8 cellular contexts compared by ENCODE assay signal in genomic region chr3:191290311-191291025, GRCh38. TPM values are rescaled to one million over a fixed set of nuclear protein-coding genes. Genes with fewer than 3 reads are reported as not detected.
DNase-seq lines count a peak whose midpoint lies in the region; ATAC-seq and TF ChIP-seq lines count a peak whose summit lies in the region.

No MANE protein-coding gene starts in this region.

- TF ChIP-seq CTCF in choroid plexus epithelial cell (conservative IDR thresholded peaks at IDR 0.05; ENCODE audit: low read depth, low read length) = no peak

- H3K4me3 ChIP-seq in choroid plexus epithelial cell (ENCODE audit: low read depth, low read length) = peak overlapping the region; percentile 11

- peak; percentile 91 for ATAC-seq in GM19467 (IDR thresholded peaks at IDR 0.05; ENCODE audit: unreplicated experiment)
- peak; percentile 86 for ATAC-seq in HG03378 (IDR thresholded peaks at IDR 0.05; ENCODE audit: unreplicated experiment)

- DNase-seq in Daoy (ENCODE audit: low read depth) (peak; percentile 8), choroid plexus epithelial cell (ENCODE audit: low read depth) (peak; percentile 30), SKM-1 treated with dmso at 0.1 percent for 144 hours (lab: John Stamatoyannopoulos, UW; ENCODE audit: unreplicated experiment) (no peak), NCI-H146 (lab: John Stamatoyannopoulos, UW) (no peak), SKM-1 (lab: John Stamatoyannopoulos, UW; ENCODE audit: unreplicated experiment) (no peak)
- no peak for DNase-seq in stimulated activated CD4-positive, alpha-beta T cell treated with anti-CD3 and anti-CD28 coated beads, Interleukin-1b, Interleukin-23, amount 100 ng/mL, for 48 hours

RNA-seq across cellular contexts. Expression of gene CCDC50, which starts 38.7 kb away (rescaled TPM):
- 151 and 167 TPM in 2 replicates for total RNA-seq in Daoy (2014; rRNA removed; shearing (Covaris generic))

RNA-seq across cellular contexts. Expression of gene UTS2B, which starts 39.9 kb away (rescaled TPM):
- not detected in 2 replicates for total RNA-seq in Daoy (2014; rRNA removed; shearing (Covaris generic))

Comparison
In these comparisons a context has a peak if more than half of its experiments do, and no peak if none do; other contexts are left out.
1. DNase-seq: peak in Daoy (single experiment) and choroid plexus epithelial cell (single experiment); none in SKM-1 treated with dmso at 0.1 percent for 144 hours (single experiment), NCI-H146 (single experiment), stimulated activated CD4-positive, alpha-beta T cell treated with anti-CD3 and anti-CD28 coated beads, Interleukin-1b, Interleukin-23, amount 100 ng/mL, for 48 hours (single experiment) and SKM-1 (single experiment).